In genomic region chr2:179990676-179991317, GRCh38 we compare ENCODE assay signal across 2 cellular contexts.
TF ChIP-seq lines count a peak whose summit lies in the region.

No MANE protein-coding gene starts in this region.

TF ChIP-seq in HepG2, 621 proteins besides CTCF, POLR2A, EP300 and RAD21:
- TF ChIP-seq KAT7 (CRISPR knock-in tag; IDR thresholded peaks at IDR 0.05; ENCODE audit: borderline replicate concordance) (no peak), CBFB (CRISPR knock-in tag; IDR thresholded peaks at IDR 0.05) (no peak), IRF2 (CRISPR knock-in tag; IDR thresholded peaks at IDR 0.05) (no peak), MTF1 (CRISPR knock-in tag; IDR thresholded peaks at IDR 0.05) (no peak), ATF7 (IDR thresholded peaks at IDR 0.05) (peak; percentile 76), ATF7 (CRISPR knock-in tag; IDR thresholded peaks at IDR 0.05) (no peak)

TF ChIP-seq in HCT116, 20 proteins besides CTCF, POLR2A, EP300 and RAD21:
- TF ChIP-seq CBX3 (IDR thresholded peaks at IDR 0.05; ENCODE audit: low read depth) (no peak), ZFX (IDR thresholded peaks at IDR 0.05) (no peak), TCF7L2 (IDR thresholded peaks at IDR 0.05; ENCODE audit: borderline replicate concordance, extremely low read depth, insufficient read depth, insufficient read length) (no peak), JUND (IDR thresholded peaks at IDR 0.05) (no peak), YY1 (IDR thresholded peaks at IDR 0.05; ENCODE audit: extremely low read depth, insufficient replicate concordance, low read depth, low read length) (no peak), FOSL1 (IDR thresholded peaks at IDR 0.05; ENCODE audit: low read depth) (no peak), EZH2 (IDR thresholded peaks at IDR 0.05) (no peak), CEBPB (IDR thresholded peaks at IDR 0.05; ENCODE audit: low read depth) (no peak), SP1 (IDR thresholded peaks at IDR 0.05; ENCODE audit: low read depth) (no peak), ATF3 (IDR thresholded peaks at IDR 0.05) (no peak), EGR1 (IDR thresholded peaks at IDR 0.05; ENCODE audit: low read depth) (no peak), MAX (IDR thresholded peaks at IDR 0.05) (no peak), SIN3A (IDR thresholded peaks at IDR 0.05; ENCODE audit: low read depth) (no peak), ZNF274 (IDR thresholded peaks at IDR 0.05; ENCODE audit: low read depth, low read length) (no peak), SRF (IDR thresholded peaks at IDR 0.05; ENCODE audit: low read depth) (no peak), REST (IDR thresholded peaks at IDR 0.05; ENCODE audit: low read depth) (no peak), EZH2phosphoT487 (IDR thresholded peaks at IDR 0.05; ENCODE audit: borderline replicate concordance) (no peak), ZBTB33 (IDR thresholded peaks at IDR 0.05; ENCODE audit: extremely low read depth, insufficient replicate concordance, low read length) (no peak), POLR2AphosphoS5 (IDR thresholded peaks at IDR 0.05; ENCODE audit: low read depth, low read length) (no peak)
